Comparison of ENCODE assay signal across 8 cellular contexts in genomic region chr5:55993013-55993412, GRCh38. TPM values are rescaled to one million over a fixed set of nuclear protein-coding genes. Genes with fewer than 3 reads are reported as not detected.
A peak's percentile ranks its signal among the peaks of the same experiment; 100 is the strongest.
DNase-seq lines count a peak whose midpoint lies in the region; ATAC-seq and TF ChIP-seq lines count a peak whose summit lies in the region.

No MANE protein-coding gene starts in this region.

- no peak for TF ChIP-seq CTCF in heart right ventricle (IDR thresholded peaks at IDR 0.05)
- TF ChIP-seq CTCF in brain microvascular endothelial cell (IDR thresholded peaks at IDR 0.05; ENCODE audit: low read depth, low read length, missing control alignments): no peak
- TF ChIP-seq CTCF in uterus (IDR thresholded peaks at IDR 0.05): no peak

- H3K27me3 ChIP-seq in heart right ventricle (no peaks in the 10 kb centered on the region), brain microvascular endothelial cell (replicated peaks) (no peaks in the 10 kb centered on the region), uterus (no peaks in the 10 kb centered on the region)

- DNase-seq in heart right ventricle: no peak
- DNase-seq in left cardiac atrium: no peak
- no peak for DNase-seq in brain microvascular endothelial cell
- peak; percentile 51 to 73 for DNase-seq in lung microvascular endothelial cell (ENCODE audit: low read depth in 2 of 2)
- peak in 1 of 2 donors; percentile 29 for DNase-seq in uterus
- no peak for DNase-seq in NCI-H345 treated with DMSO at 0.1 percent for 48 hours (lab: John Stamatoyannopoulos, UW; ENCODE audit: unreplicated experiment)

- H3K27ac ChIP-seq in heart right ventricle: peak overlapping the region; percentile 92 to 100 (median 99)
- peak overlapping the region; percentile 100 for H3K27ac ChIP-seq in brain microvascular endothelial cell
- peak overlapping the region; percentile 98 for H3K27ac ChIP-seq in uterus

- H3K36me3 ChIP-seq in heart right ventricle: no peaks in the 10 kb centered on the region
- no peaks in the 10 kb centered on the region for H3K36me3 ChIP-seq in brain microvascular endothelial cell (replicated peaks)
- no peaks in the 10 kb centered on the region for H3K36me3 ChIP-seq in uterus

- peak in 1 of 2 donors; percentile 22 for TF ChIP-seq POLR2A in uterus (IDR thresholded peaks at IDR 0.05)

- H3K4me3 ChIP-seq in heart right ventricle (peak overlapping the region; percentile 65 to 90 (median 80)), brain microvascular endothelial cell (ENCODE audit: low read depth, low read length) (peak overlapping the region; percentile 82), uterus (peak overlapping the region; percentile 80 to 90)

- in situ Hi-C loops in brain microvascular endothelial cell (cut with HindIII; ENCODE audit: low pct_ligation_motif_present, low sequenced_read_pairs): no loop called here

- WGBS in heart right ventricle, 2 donors: 6 to 10% methylated on average over 5 of the region's 5 CpGs

- ATAC-seq in heart right ventricle (peak in 1 of 8 donors; percentile 7), left cardiac atrium (no peak), HG02852 (IDR thresholded peaks at IDR 0.05; ENCODE audit: unreplicated experiment) (no peak), GM21737 (IDR thresholded peaks at IDR 0.05; ENCODE audit: unreplicated experiment) (no peak)

- intact Hi-C loops in heart right ventricle (cut with DNase I): loop anchor here in 5 of 10 donors (5.0 to 10.0 kb wide), 5 partner anchors 79 to 204 kb away; no protein-coding TSS in a partner anchor
- intact Hi-C loops in left cardiac atrium (cut with DNase I): no loop called here
- intact Hi-C loops in uterus (cut with DNase I; ENCODE audit: low total_unique reads): no loop called here

- peaks cover 0 to 70% (median 48%) of the 10 kb centered on the region in 9 donors for H3K4me1 ChIP-seq in heart right ventricle
- peaks cover 0 to 17% of the 10 kb centered on the region in 2 donors for H3K4me1 ChIP-seq in uterus

- H3K9me3 ChIP-seq in heart right ventricle (no peaks in the 10 kb centered on the region), uterus (no peaks in the 10 kb centered on the region)

RNA-seq across cellular contexts. Expression of gene IL6ST, which starts 1.8 kb away (rescaled TPM):
- 100 to 1,000 TPM in 9 of 10 donors, 10 to 100 TPM in 1; 99.9 to 190 (median 140) TPM for total RNA-seq in heart right ventricle
- 10 to 100 TPM; 23.7 to 43.6 TPM for polyA plus RNA-seq in heart right ventricle
- total RNA-seq in left cardiac atrium: 100 to 1,000 TPM; 204 to 261 TPM
- total RNA-seq in lung microvascular endothelial cell: 506 and 692 TPM in 2 replicates
- total RNA-seq in uterus: 100 to 1,000 TPM; 147 to 414 (median 364) TPM

Comparison
In these comparisons a context has a peak if more than half of its experiments do, and no peak if none do; other contexts are left out.
1. DNase-seq: peak in lung microvascular endothelial cell (2 of 2); none in heart right ventricle (0 of 2), left cardiac atrium (single experiment), brain microvascular endothelial cell (single experiment) and NCI-H345 treated with DMSO at 0.1 percent for 48 hours (single experiment).
2. Peak in every context shown above with its lines, with median percentiles within 50 percentile points of each other: H3K27ac ChIP-seq and H3K4me3 ChIP-seq.